In the genomic region with DNA sequence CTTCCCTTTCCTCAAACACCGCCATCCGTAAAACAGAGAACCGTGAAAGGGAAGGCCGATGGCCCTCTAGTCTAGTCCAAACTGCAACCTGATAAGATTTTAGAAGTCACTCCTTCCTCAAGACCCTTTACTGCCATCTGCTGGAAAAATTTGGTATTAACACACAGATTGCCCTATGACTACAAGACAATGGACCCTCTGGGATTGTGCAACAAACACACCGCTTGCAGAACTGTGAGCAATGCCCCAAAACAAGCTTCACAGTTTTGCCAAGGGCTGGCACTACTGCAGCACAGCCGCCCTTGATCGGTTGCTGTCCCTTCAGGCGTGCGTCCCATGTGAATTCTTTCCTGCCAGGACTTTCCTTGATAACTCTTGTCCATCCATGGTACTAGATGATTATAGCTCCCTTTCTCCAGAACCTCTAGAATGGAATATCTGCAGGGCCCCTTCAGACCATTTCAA, we compare ENCODE assay signal across 8 cellular contexts. TPM values are rescaled to one million over a fixed set of nuclear protein-coding genes. Genes with fewer than 3 reads are reported as not detected.
A peak's percentile ranks its signal among the peaks of the same experiment; 100 is the strongest.
DNase-seq lines count a peak whose midpoint lies in the region; ATAC-seq and TF ChIP-seq lines count a peak whose summit lies in the region.

No MANE protein-coding gene starts in this region.

- intact Hi-C loops in tibial artery (cut with DNase I; ENCODE audit: low total_unique reads): no loop called here

- no peaks in the 10 kb centered on the region for H3K27me3 Mint-ChIP-seq in endodermal cell (ENCODE audit: insufficient read depth)

- H3K27ac ChIP-seq in endodermal cell (ENCODE audit: low read depth, low read length) (no peak overlapping the region), tibial artery (no peak overlapping the region)

- DNase-seq in DMS153 (lab: John Stamatoyannopoulos, UW) (peak; percentile 76), NCI-H510A (lab: John Stamatoyannopoulos, UW) (peak; percentile 32), endodermal cell (peak; percentile 89), midbrain (lab: John Stamatoyannopoulos, UW) (peak; percentile 85), tibial artery (peak in 1 of 2 donors; percentile 64)

- H3K4me1 Mint-ChIP-seq in endodermal cell: peaks cover 14% of the 10 kb centered on the region

- H3K4me3 ChIP-seq in endodermal cell (ENCODE audit: low read length) (no peak overlapping the region), tibial artery (no peak overlapping the region)

- WGBS in endodermal cell (ENCODE audit: insufficient coverage in 1 of 2, insufficient read length in 1 of 2), 2 experiments: 61 to 66% methylated on average over 6 to 9 of the region's 9 CpGs

- H3K4me1 ChIP-seq in endodermal cell (ENCODE audit: control insufficient read depth, insufficient read depth, low read length): peaks cover 13% of the 10 kb centered on the region
- peaks cover 0 to 3% (median 0%) of the 10 kb centered on the region in 4 donors for H3K4me1 ChIP-seq in tibial artery

- no peaks in the 10 kb centered on the region for H3K36me3 ChIP-seq in endodermal cell (ENCODE audit: control insufficient read depth, insufficient read depth, low read length)
- H3K36me3 ChIP-seq in tibial artery: no peaks in the 10 kb centered on the region

- H3K27me3 ChIP-seq in endodermal cell (ENCODE audit: control insufficient read depth, insufficient read depth, low read length, poor library complexity, severe bottlenecking): no peaks in the 10 kb centered on the region
- H3K27me3 ChIP-seq in tibial artery: no peaks in the 10 kb centered on the region

- peak overlapping the region; percentile 44 for H3K27ac Mint-ChIP-seq in endodermal cell

- no peak overlapping the region for H3K9ac ChIP-seq in endodermal cell (ENCODE audit: extremely low read depth, low read length, poor library complexity, severe bottlenecking)

- H3K9me3 ChIP-seq in endodermal cell (ENCODE audit: control insufficient read depth, low read length): no peaks in the 10 kb centered on the region
- H3K9me3 ChIP-seq in tibial artery: no peaks in the 10 kb centered on the region

- H3K4me3 Mint-ChIP-seq in endodermal cell: no peak overlapping the region

- H3K36me3 Mint-ChIP-seq in endodermal cell (ENCODE audit: low read depth): no peaks in the 10 kb centered on the region

- ATAC-seq in GM19468 (IDR thresholded peaks at IDR 0.05; ENCODE audit: extremely low read depth, unreplicated experiment) (peak; percentile 92), HG03521 (IDR thresholded peaks at IDR 0.05; ENCODE audit: unreplicated experiment) (peak; percentile 79)
- peak; percentile 67 to 72 for ATAC-seq in activated CD4-positive, CD25-positive, alpha-beta regulatory T cell treated with anti-CD3 and anti-CD28 coated beads, Interleukin-2, amount 50 U/mL, for 24 hours

- H3K9me3 Mint-ChIP-seq in endodermal cell: no peaks in the 10 kb centered on the region

- TF ChIP-seq CTCF in endodermal cell (conservative IDR thresholded peaks at IDR 0.05): peak; percentile 85
- peak; percentile 72 to 84 for TF ChIP-seq CTCF in tibial artery (IDR thresholded peaks at IDR 0.05)

RNA-seq across cellular contexts. Expression of a gene that starts 23.1 kb away (rescaled TPM):
- total RNA-seq in endodermal cell: 10 to 100 TPM; 16.5 to 25.7 TPM
- 18.4 TPM for polyA plus RNA-seq in endodermal cell (2013, experiment 1 of 2)
- polyA plus RNA-seq in endodermal cell (2013, experiment 2 of 2): 20.4 TPM
